ENCODE assay signal across 14 cellular contexts in the genomic region with DNA sequence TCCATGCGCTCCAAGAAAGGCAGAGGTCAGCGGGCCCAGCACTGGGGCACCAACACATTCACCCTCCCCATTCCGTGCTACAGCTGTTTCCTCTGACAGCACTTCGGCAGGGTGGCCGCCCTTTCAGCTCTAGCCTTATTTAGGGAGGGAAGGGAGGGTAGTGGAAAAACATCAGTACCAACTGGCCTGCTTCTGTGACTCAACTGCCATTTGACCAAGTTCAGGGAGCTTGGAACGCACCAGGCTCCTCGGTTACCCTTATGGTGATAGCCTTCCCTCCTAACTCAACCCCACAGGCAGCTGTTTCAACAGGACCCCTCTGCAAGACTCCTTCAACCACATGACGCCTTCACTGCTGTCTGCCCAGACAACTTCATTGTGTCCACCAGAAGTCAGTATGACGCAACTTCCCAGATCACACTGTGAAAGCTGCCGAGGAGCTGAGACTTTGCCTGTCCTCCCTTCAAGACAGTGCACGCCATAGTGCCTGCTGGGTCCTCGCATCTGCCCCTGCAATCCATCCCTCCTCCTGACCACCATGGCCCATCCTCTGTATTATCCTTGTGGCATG.
DNase-seq lines count a peak whose midpoint lies in the region; ATAC-seq and TF ChIP-seq lines count a peak whose summit lies in the region.
"Had no signal": no experiment of that assay in that cellular context is flagged by ENCODE, and none has a peak within 500 bp of the region (broad histone marks: within the 10 kb centered on the region; RNA-seq: fewer than 3 reads in every experiment).

No MANE protein-coding gene starts in this region.

- peaks cover 7% of the 10 kb centered on the region for H3K36me3 ChIP-seq in rectal smooth muscle tissue (ENCODE audit: control insufficient read depth, insufficient read depth, low read length)

- H3K27ac ChIP-seq in right cardiac atrium (ENCODE audit: low read length) (peak overlapping the region; percentile 90), rectal smooth muscle tissue (ENCODE audit: low read depth, low read length) (peak overlapping the region; percentile 77)
- H3K27ac ChIP-seq: BLaER1 treated with 17β-estradiol and CSF1 and Interleukin-3, amounts not matched to agents 10 nM and 100 nM had no signal

- WGBS in right cardiac atrium, result 52% methylated on average over 12 of the region's 12 CpGs

- H3K9ac ChIP-seq in rectal smooth muscle tissue (ENCODE audit: low read length), result no peak overlapping the region
- H3K9ac ChIP-seq: BLaER1 treated with 17β-estradiol and CSF1 and Interleukin-3, amounts not matched to agents 10 nM and 100 nM had no signal

- no peak for TF ChIP-seq CTCF in HFFc6 (IDR thresholded peaks at IDR 0.05)
- TF ChIP-seq CTCF in brain (conservative IDR thresholded peaks at IDR 0.05), result no peak

- H3K4me3 ChIP-seq in right cardiac atrium (ENCODE audit: low read length) (no peak overlapping the region), rectal smooth muscle tissue (ENCODE audit: low read length) (no peak overlapping the region)
- H3K4me3 ChIP-seq: BLaER1 treated with 17β-estradiol and CSF1 and Interleukin-3, amounts not matched to agents 10 nM and 100 nM had no signal

- H3K9me3 Mint-ChIP-seq in HFFc6, result peaks cover 33% of the 10 kb centered on the region
- peaks cover 0 to 6% (median 0%) of the 10 kb centered on the region in 5 experiments for H3K9me3 Mint-ChIP-seq in brain
- H3K9me3 Mint-ChIP-seq: activated B cell treated with CpG ODN at 0.5 μM for 24 hours, immature natural killer cell had no signal

- peaks cover 90% of the 10 kb centered on the region for H3K4me1 Mint-ChIP-seq in HFFc6 (ENCODE audit: low read depth)
- H3K4me1 Mint-ChIP-seq in brain, result peaks cover 89% of the 10 kb centered on the region
- H3K4me1 Mint-ChIP-seq: activated B cell treated with CpG ODN at 0.5 μM for 24 hours, immature natural killer cell had no signal

- no peaks in the 10 kb centered on the region for H3K9me3 ChIP-seq in right cardiac atrium (ENCODE audit: control insufficient read depth, low read length)
- H3K9me3 ChIP-seq: BLaER1 treated with 17β-estradiol and CSF1 and Interleukin-3, amounts not matched to agents 10 nM and 100 nM had no signal

- ATAC-seq in right cardiac atrium (peak; percentile 5 to 55), HG03342 (IDR thresholded peaks at IDR 0.05; ENCODE audit: unreplicated experiment) (no peak)

- intact Hi-C loops in right cardiac atrium (cut with DNase I), result loop anchor here in 2 of 4 donors (5.0 to 10.0 kb wide), 3 partner anchors 35 to 127 kb away; a partner anchor contains a TSS

- DNase-seq in HFFc6, result no peak
- peak; percentile 68 to 77 (median 76) for DNase-seq in right cardiac atrium
- DNase-seq in activated CD8-positive, alpha-beta memory T cell treated with anti-CD3 and anti-CD28 coated beads, Interleukin-2, amount 50 U/mL, for 4 hours, result no peak
- DNase-seq in OCI-M2 (lab: John Stamatoyannopoulos, UW; ENCODE audit: unreplicated experiment), result no peak
- no peak for DNase-seq in activated effector memory CD4-positive, alpha-beta T cell treated with anti-CD3 and anti-CD28 coated beads, Interleukin-2, amount 50 U/mL, for 16 hours
- DNase-seq: activated B cell treated with CpG ODN at 0.5 μM for 24 hours; activated gamma-delta T cell; effector CD8-positive, alpha-beta T cell; immature natural killer cell; NCI-H1417 had no signal

- H3K4me3 Mint-ChIP-seq in HFFc6 (peak overlapping the region; percentile 17; the same call in 1 of the 2 replicates), brain (peak overlapping the region in 3 of 5 experiments; percentile 13 to 46 (median 28))
- H3K4me3 Mint-ChIP-seq: activated B cell treated with CpG ODN at 0.5 μM for 24 hours, immature natural killer cell had no signal

- H3K27ac Mint-ChIP-seq in HFFc6, result peak overlapping the region; percentile 69
- H3K27ac Mint-ChIP-seq in brain, result peak overlapping the region; percentile 9 to 98 (median 91)
- H3K27ac Mint-ChIP-seq: activated B cell treated with CpG ODN at 0.5 μM for 24 hours, immature natural killer cell had no signal

- H3K36me3 Mint-ChIP-seq in HFFc6 (ENCODE audit: low read depth) (peaks cover 78% of the 10 kb centered on the region), brain (peaks cover 58% of the 10 kb centered on the region)

- H3K4me1 ChIP-seq in right cardiac atrium (ENCODE audit: control insufficient read depth, insufficient read depth, low read length) (peaks cover 26% of the 10 kb centered on the region), rectal smooth muscle tissue (ENCODE audit: control insufficient read depth, insufficient read depth, low read length) (peaks cover 52% of the 10 kb centered on the region)

- no peaks in the 10 kb centered on the region for H3K27me3 ChIP-seq in right cardiac atrium (ENCODE audit: control insufficient read depth, insufficient read depth)
- H3K27me3 ChIP-seq in rectal smooth muscle tissue (ENCODE audit: control insufficient read depth, insufficient read depth, low read length), result no peaks in the 10 kb centered on the region
- H3K27me3 ChIP-seq: BLaER1 treated with 17β-estradiol and CSF1 and Interleukin-3, amounts not matched to agents 10 nM and 100 nM had no signal

- peaks cover 39% of the 10 kb centered on the region for H3K27me3 Mint-ChIP-seq in HFFc6 (ENCODE audit: insufficient read depth)
- H3K27me3 Mint-ChIP-seq in brain, result no peaks in the 10 kb centered on the region

Comparison
In these comparisons a context has a peak if more than half of its experiments do, and no peak if none do; other contexts are left out.
1. DNase-seq: peak in right cardiac atrium (3 of 3); none in HFFc6 (single experiment), activated CD8-positive, alpha-beta memory T cell treated with anti-CD3 and anti-CD28 coated beads, Interleukin-2, amount 50 U/mL, for 4 hours (single experiment), OCI-M2 (single experiment) and activated effector memory CD4-positive, alpha-beta T cell treated with anti-CD3 and anti-CD28 coated beads, Interleukin-2, amount 50 U/mL, for 16 hours (single experiment).